In genomic region chr5:180330810-180331646, GRCh38 we compare ENCODE assay signal across 9 cellular contexts. TPM values are rescaled to one million over a fixed set of nuclear protein-coding genes. Genes with fewer than 3 reads are reported as not detected.
DNase-seq lines count a peak whose midpoint lies in the region; TF ChIP-seq lines count a peak whose summit lies in the region.
"Had no signal": no experiment of that assay in that cellular context is flagged by ENCODE, and none has a peak within 500 bp of the region (broad histone marks: within the 10 kb centered on the region; RNA-seq: fewer than 3 reads in every experiment).

No MANE protein-coding gene starts in this region.

- in situ Hi-C loops in astrocyte of the spinal cord (cut with HindIII; ENCODE audit: low sequenced_read_pairs), result no loop called here

- peaks cover 76% of the 10 kb centered on the region for H3K36me3 ChIP-seq in iPS-18a (ENCODE audit: control insufficient read depth, low read depth, low read length)

- H3K4me1 Mint-ChIP-seq in HFFc6 (ENCODE audit: low read depth), result peaks cover 35% of the 10 kb centered on the region

- peak overlapping the region; percentile 59 for H3K4me3 Mint-ChIP-seq in HFFc6

- H3K27ac ChIP-seq in iPS-18a (ENCODE audit: low read length), result peak overlapping the region; percentile 85

- H3K4me3 ChIP-seq in astrocyte of the spinal cord (ENCODE audit: low read depth, low read length) (no peak overlapping the region), iPS-18a (ENCODE audit: low read length) (peak overlapping the region; percentile 25)

- no peaks in the 10 kb centered on the region for H3K9me3 ChIP-seq in iPS-18a (ENCODE audit: control insufficient read depth, low read depth, low read length)

- no peaks in the 10 kb centered on the region; the same call in 1 of the 2 replicates for H3K27me3 Mint-ChIP-seq in HFFc6 (ENCODE audit: insufficient read depth)

- H3K27me3 ChIP-seq in iPS-18a (ENCODE audit: control insufficient read depth, insufficient read depth, low read length), result no peaks in the 10 kb centered on the region

- peak overlapping the region; percentile 78 for H3K27ac Mint-ChIP-seq in HFFc6

- no peaks in the 10 kb centered on the region for H3K36me3 Mint-ChIP-seq in HFFc6 (ENCODE audit: low read depth)

- peaks cover 17% of the 10 kb centered on the region for H3K4me1 ChIP-seq in iPS-18a (ENCODE audit: control insufficient read depth, low read depth, low read length)

- H3K9me3 Mint-ChIP-seq in HFFc6, result no peaks in the 10 kb centered on the region

- H3K9ac ChIP-seq in iPS-18a (ENCODE audit: low read length), result peak overlapping the region; percentile 47

- no peak for TF ChIP-seq CTCF in HFFc6 (IDR thresholded peaks at IDR 0.05)
- no peak for TF ChIP-seq CTCF in astrocyte of the spinal cord (IDR thresholded peaks at IDR 0.05; ENCODE audit: low read depth, low read length)

- DNase-seq in HFFc6 (peak; percentile 83), astrocyte of the spinal cord (ENCODE audit: low read depth, low spot score) (peak; percentile 98), stromal cell of bone marrow (ENCODE audit: low read depth) (peak; percentile 98), HT-29 (ENCODE audit: low spot score) (no peak), GF-D8 (lab: John Stamatoyannopoulos, UW) (no peak)
- DNase-seq in stimulated activated CD8-positive, alpha-beta memory T cell treated with anti-CD3 and anti-CD28 coated beads, Interleukin-4, amount 100 ng/mL, for 48 hours, result no peak
- DNase-seq in central memory CD4-positive, alpha-beta T cell, result no peak
- DNase-seq: activated naive CD4-positive, alpha-beta T cell treated with Interleukin-2 at 50 U/mL for 16 hours had no signal

RNA-seq across cellular contexts. Expression of gene GFPT2, which starts 22.1 kb away (rescaled TPM):
- 1 to 10 TPM in 3 of 6 experiments, under 1 TPM in 3; 0.54 to 3.8 (median 1.1) TPM for total RNA-seq in HFFc6 (2021; fragmentation: NEBNext Ultra II Directional; extraction: Animal tissue kit (Norgen Biotek cat#: 25700))
- 0.10 TPM in 1 of 2 replicates, not detected in the other for total RNA-seq in HT-29 (2014; rRNA removed; shearing (Covaris generic))

RNA-seq across cellular contexts. Expression of gene MAPK9, which starts 39.1 kb away (rescaled TPM):
- total RNA-seq in HFFc6 (2021; fragmentation: NEBNext Ultra II Directional; extraction: Animal tissue kit (Norgen Biotek cat#: 25700)), result 10 to 100 TPM; 30.3 to 35.8 (median 33.6) TPM
- total RNA-seq in HT-29 (2014; rRNA removed; shearing (Covaris generic)), result 22.3 and 24.0 TPM in 2 replicates

Comparison
In these comparisons a context has a peak if more than half of its experiments do, and no peak if none do; other contexts are left out.
1. DNase-seq: peak in HFFc6 (single experiment), astrocyte of the spinal cord (single experiment) and stromal cell of bone marrow (single experiment); none in HT-29 (single experiment), stimulated activated CD8-positive, alpha-beta memory T cell treated with anti-CD3 and anti-CD28 coated beads, Interleukin-4, amount 100 ng/mL, for 48 hours (single experiment), central memory CD4-positive, alpha-beta T cell (single experiment) and GF-D8 (single experiment).